Comparison of ENCODE assay signal across 32 cellular contexts in the genomic region with DNA sequence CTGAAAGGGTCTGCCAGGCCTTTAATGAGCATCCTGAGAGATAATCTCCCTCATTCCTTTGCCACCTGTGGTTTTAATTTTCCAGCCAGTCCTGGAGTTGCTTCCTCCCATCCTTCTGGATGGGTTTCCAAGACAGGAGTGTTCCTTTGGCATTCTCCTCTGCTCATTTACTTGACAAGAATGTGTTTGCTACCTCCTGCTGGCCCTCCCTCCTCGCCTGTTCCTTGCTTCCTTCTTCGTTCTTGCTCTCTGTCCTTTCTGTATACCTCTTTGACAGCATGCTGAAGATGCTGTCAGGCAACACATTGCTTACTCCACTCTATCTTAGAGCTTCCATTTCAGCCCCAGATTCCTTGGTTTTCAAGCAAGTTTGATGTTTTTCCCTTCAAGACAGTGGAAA. TPM values are rescaled to one million over a fixed set of nuclear protein-coding genes. Genes with fewer than 3 reads are reported as not detected.
"Had no signal": no experiment of that assay in that cellular context is flagged by ENCODE, and none has a peak within 500 bp of the region (broad histone marks: within the 10 kb centered on the region; RNA-seq: fewer than 3 reads in every experiment).

No MANE protein-coding gene starts in this region.

- H3K4me1 ChIP-seq: foreskin keratinocyte, gastroesophageal sphincter, heart left ventricle, left lung, prostate gland, right atrium auricular region, suprapubic skin, transverse colon, upper lobe of right lung, uterus had no signal

- FAIRE-seq: islet of Langerhans had no signal

- H3K79me2 ChIP-seq: hepatocyte, parathyroid adenoma had no signal

- H2AFZ ChIP-seq: hepatocyte, neural progenitor cell, parathyroid adenoma had no signal

- H3K27ac ChIP-seq: epithelial cell of prostate, foreskin keratinocyte, gastroesophageal sphincter, heart left ventricle, left lung, neural progenitor cell, parathyroid adenoma, prostate gland, right atrium auricular region, suprapubic skin, transverse colon, upper lobe of right lung, uterus had no signal

- H3K4me1 Mint-ChIP-seq: stimulated activated naive CD8-positive, alpha-beta T cell treated with anti-CD3 and anti-CD28 coated beads, Interleukin-15, amount 100 ng/mL, for 72 hours had no signal

- DNase-seq: effector CD8-positive, alpha-beta T cell; endodermal cell; foreskin keratinocyte; heart left ventricle; left cardiac atrium; left lung; mesenchymal stem cell; midbrain; naive thymus-derived CD4-positive, alpha-beta T cell; stimulated activated CD4-positive, alpha-beta T cell treated with anti-CD3 and anti-CD28 coated beads, Interleukin-12 subunit alpha, Interleukin-12 subunit beta, amount 100 ng/mL, for 4 hours; stimulated activated CD4-positive, alpha-beta T cell treated with anti-CD3 and anti-CD28 coated beads, Interleukin-1b, Interleukin-23, amount 100 ng/mL, for 48 hours; stimulated activated CD4-positive, alpha-beta T cell treated with anti-CD3 and anti-CD28 coated beads, Interleukin-4, amount 100 ng/mL, for 1 hour; stimulated activated CD8-positive, alpha-beta memory T cell treated with anti-CD3 and anti-CD28 coated beads, Interleukin-4, amount 100 ng/mL, for 48 hours; stimulated activated naive CD4-positive, alpha-beta T cell; stimulated activated naive CD8-positive, alpha-beta T cell treated with anti-CD3 and anti-CD28 coated beads, Interleukin-15, amount 100 ng/mL, for 72 hours; transverse colon; upper lobe of right lung; uterus had no signal

- H3K9me3 ChIP-seq: gastroesophageal sphincter, heart left ventricle, left lung, prostate gland, right atrium auricular region, suprapubic skin, transverse colon, upper lobe of right lung, uterus had no signal

- H3K27ac Mint-ChIP-seq: dendritic cell treated with granulocyte-macrophage colony-stimulating factor and Interleukin-4, amounts not matched to agents 40 ng/mL and 50 ng/mL, for 4 days; endodermal cell; naive thymus-derived CD4-positive, alpha-beta T cell; nephron; neural progenitor cell; stimulated activated naive CD8-positive, alpha-beta T cell treated with anti-CD3 and anti-CD28 coated beads, Interleukin-15, amount 100 ng/mL, for 72 hours had no signal

- H3K9ac ChIP-seq: neural progenitor cell, parathyroid adenoma had no signal

- ATAC-seq: esophagus mucosa; foreskin keratinocyte; gastroesophageal sphincter; heart left ventricle; left cardiac atrium; left lung; naive thymus-derived CD4-positive, alpha-beta T cell; sciatic nerve; stimulated activated naive CD8-positive, alpha-beta T cell treated with anti-CD3 and anti-CD28 coated beads, Interleukin-15, amount 100 ng/mL, for 72 hours; upper lobe of right lung had no signal

- H3K4me3 Mint-ChIP-seq: dendritic cell treated with granulocyte-macrophage colony-stimulating factor and Interleukin-4, amounts not matched to agents 40 ng/mL and 50 ng/mL, for 4 days; endodermal cell; naive thymus-derived CD4-positive, alpha-beta T cell; nephron; neural progenitor cell; stimulated activated naive CD8-positive, alpha-beta T cell treated with anti-CD3 and anti-CD28 coated beads, Interleukin-15, amount 100 ng/mL, for 72 hours had no signal

- H3K27me3 Mint-ChIP-seq: dendritic cell treated with granulocyte-macrophage colony-stimulating factor and Interleukin-4, amounts not matched to agents 40 ng/mL and 50 ng/mL, for 4 days had no signal

- H3K4me3 ChIP-seq: gastroesophageal sphincter, heart left ventricle, hepatocyte, left lung, neural progenitor cell, prostate gland, right atrium auricular region, smooth muscle cell, suprapubic skin, transverse colon, upper lobe of right lung, uterus had no signal

- H3K36me3 ChIP-seq: gastroesophageal sphincter, heart left ventricle, left lung, neural progenitor cell, prostate gland, right atrium auricular region, suprapubic skin, transverse colon, upper lobe of right lung, uterus had no signal

- H3K4me2 ChIP-seq: hepatocyte, neural progenitor cell, smooth muscle cell had no signal

- H3K27me3 ChIP-seq: foreskin keratinocyte, heart left ventricle, hepatocyte, left lung, neural progenitor cell, right atrium auricular region, suprapubic skin, transverse colon, upper lobe of right lung, uterus had no signal

RNA-seq across cellular contexts. Expression of a gene that starts 46.0 kb away (rescaled TPM):
- total RNA-seq: foreskin keratinocyte; naive thymus-derived CD4-positive, alpha-beta T cell had no signal
- polyA plus RNA-seq: naive thymus-derived CD4-positive, alpha-beta T cell; smooth muscle cell had no signal
